ENCODE assay signal across 10 cellular contexts in the genomic region with DNA sequence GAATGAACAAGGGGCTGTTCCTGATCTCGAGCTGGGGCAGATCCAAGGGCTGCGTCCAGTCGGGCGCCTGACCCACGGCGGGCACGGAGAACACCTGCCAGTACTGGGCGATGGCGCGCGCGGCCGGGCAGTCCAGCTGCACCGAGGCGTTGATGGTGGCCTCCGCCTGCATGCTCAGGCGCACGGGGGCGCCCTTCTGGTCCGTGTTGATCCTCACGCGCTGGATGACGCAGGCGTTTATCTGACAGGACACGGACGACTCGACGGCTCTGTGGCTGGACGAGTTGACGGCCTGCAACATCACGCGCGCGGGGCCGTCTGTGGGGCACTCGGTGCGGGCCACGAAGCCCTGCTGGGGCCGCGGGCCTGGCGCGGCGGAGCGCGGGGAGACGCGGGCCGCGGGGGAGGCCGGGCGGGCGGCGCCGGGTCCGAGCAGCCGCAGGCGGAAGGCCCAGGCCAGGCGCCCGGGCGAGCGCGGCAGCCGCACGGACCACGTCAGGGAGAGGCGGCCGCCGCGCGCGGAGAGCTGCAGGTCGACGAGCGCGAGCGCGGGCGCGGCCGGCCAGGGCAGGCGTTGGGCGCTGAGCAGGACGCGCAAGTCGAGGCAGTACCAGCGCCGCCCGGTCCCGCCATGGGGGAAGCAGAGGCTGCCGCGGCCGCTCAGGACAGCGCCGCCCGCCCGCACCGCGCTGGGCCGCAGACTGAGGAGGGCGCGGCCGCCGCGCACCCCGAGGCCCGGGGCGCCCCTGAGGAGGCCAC. TPM values are rescaled to one million over a fixed set of nuclear protein-coding genes. Genes with fewer than 3 reads are reported as not detected.
DNase-seq lines count a peak whose midpoint lies in the region; ATAC-seq, FAIRE-seq and TF ChIP-seq lines count a peak whose summit lies in the region.
"Had no signal": no experiment of that assay in that cellular context is flagged by ENCODE, and none has a peak within 500 bp of the region (broad histone marks: within the 10 kb centered on the region; RNA-seq: fewer than 3 reads in every experiment).

No MANE protein-coding gene starts in this region.

- H2AFZ ChIP-seq in HepG2 (ENCODE audit: low read length) = no peak overlapping the region

- DNase-seq in right lobe of liver = peak in 2 of 3 donors; percentile 74 to 85
- DNase-seq in HepG2 (ENCODE audit: low spot score) = no peak
- DNase-seq in esophagus muscularis mucosa (ENCODE audit: extremely low spot score) = no peak
- no peak for DNase-seq in mesothelial cell of epicardium (ENCODE audit: low spot score in 2 of 2, unreplicated experiment in 2 of 2)
- DNase-seq in G401 (ENCODE audit: low spot score) = no peak
- DNase-seq in ACHN = no peak
- no peak for DNase-seq in RWPE1 (ENCODE audit: low spot score)

- H3K4me3 ChIP-seq in right lobe of liver (peak overlapping the region in 1 of 3 donors; percentile 28), HepG2 (replicated peaks in 1 of 3; ENCODE audit: insufficient read depth in 1 of 3, low read depth in 2 of 3, low read length in 3 of 3) (no peak overlapping the region), esophagus muscularis mucosa (peak overlapping the region; percentile 44 to 61 (median 50))

- TF ChIP-seq POLR2A in right lobe of liver (IDR thresholded peaks at IDR 0.05) (no peak), HepG2 (IDR thresholded peaks at IDR 0.05; ENCODE audit: insufficient read depth in 1 of 2, low read depth in 2 of 2, low read length in 2 of 2) (no peak), esophagus muscularis mucosa (IDR thresholded peaks at IDR 0.05; ENCODE audit: low read depth) (no peak)

- no peak overlapping the region for H3K9ac ChIP-seq in HepG2 (ENCODE audit: insufficient read depth, low read depth, low read length)
- H3K9ac ChIP-seq: KMS-11 had no signal

- TF ChIP-seq EP300 in HepG2 (IDR thresholded peaks at IDR 0.05; ENCODE audit: low read depth in 2 of 2, low read length in 2 of 2) = no peak
- no peak for TF ChIP-seq EP300 in HepG2 (CRISPR knock-in tag; IDR thresholded peaks at IDR 0.05; ENCODE audit: borderline replicate concordance)
- no peak for TF ChIP-seq EP300 in esophagus muscularis mucosa (IDR thresholded peaks at IDR 0.05)

- no peak overlapping the region for H3K27ac ChIP-seq in right lobe of liver
- no peak overlapping the region for H3K27ac ChIP-seq in HepG2 (ENCODE audit: extremely low read length, insufficient read depth, low read length)
- H3K27ac ChIP-seq in esophagus muscularis mucosa (replicated peaks in 1 of 4) = peak overlapping the region in 2 of 4 donors; percentile 30 to 47
- no peak overlapping the region for H3K27ac ChIP-seq in RWPE1
- H3K27ac ChIP-seq: KMS-11 had no signal

- peaks cover 29% of the 10 kb centered on the region for H3K36me3 Mint-ChIP-seq in mesothelial cell of epicardium

- no peak for TF ChIP-seq RAD21 in HepG2 (CRISPR knock-in tag; IDR thresholded peaks at IDR 0.05)

- ATAC-seq in right lobe of liver = peak; percentile 37 to 58 (median 48)
- ATAC-seq in HepG2 = no peak
- no peak for ATAC-seq in GM18519 (IDR thresholded peaks at IDR 0.05; ENCODE audit: low FRiP score, unreplicated experiment)

- peaks cover 7% of the 10 kb centered on the region for H3K4me1 Mint-ChIP-seq in mesothelial cell of epicardium

- H3K9me3 ChIP-seq in right lobe of liver = no peaks in the 10 kb centered on the region
- H3K9me3 ChIP-seq in HepG2 (ENCODE audit: low read length) = peaks cover 7% of the 10 kb centered on the region
- no peaks in the 10 kb centered on the region for H3K9me3 ChIP-seq in esophagus muscularis mucosa

- H3K27me3 ChIP-seq in right lobe of liver (no peaks in the 10 kb centered on the region), HepG2 (ENCODE audit: control insufficient read depth in 1 of 2, insufficient read depth in 2 of 2, low read length in 2 of 2) (no peaks in the 10 kb centered on the region), esophagus muscularis mucosa (no peaks in the 10 kb centered on the region)

- 60% methylated on average over 1 of the region's 107 CpGs for WGBS in right lobe of liver (ENCODE audit: insufficient coverage, low coverage, low lambda C conversion rate, missing lambda C conversion rate)
- WGBS in HepG2 (ENCODE audit: low lambda C conversion rate) = 96% methylated on average over 93 of the region's 107 CpGs
- 0% methylated on average over 6 of the region's 107 CpGs for WGBS in esophagus muscularis mucosa

- H3K4me1 ChIP-seq in right lobe of liver (peaks cover 0 to 20% (median 7%) of the 10 kb centered on the region in 4 donors), HepG2 (ENCODE audit: insufficient read depth, low read length) (peaks cover 26% of the 10 kb centered on the region), esophagus muscularis mucosa (peaks cover 15 to 31% (median 19%) of the 10 kb centered on the region in 4 donors)

- in situ Hi-C loops in HepG2 (cut with HindIII; ENCODE audit: extremely low pct_ligation_motif_present, low pct_unique_long_range_greater_than_20kb) = no loop called here
- in situ Hi-C loops in G401 (cut with HindIII; ENCODE audit: low sequenced_read_pairs) = no loop called here
- in situ Hi-C loops in ACHN (cut with HindIII; ENCODE audit: low pct_ligation_motif_present, low pct_unique_long_range_greater_than_20kb, low sequenced_read_pairs) = no loop called here

- CTCF ChIA-PET in HepG2 (lab: Yijun Ruan, JAX; ENCODE audit: low intra/inter-chr PET ratio, low total read pairs) (no interaction called here), RWPE1 (lab: Yijun Ruan, JAX) (no interaction called here)

- peaks cover 59% of the 10 kb centered on the region for H3K9me3 Mint-ChIP-seq in mesothelial cell of epicardium

- no peak for FAIRE-seq in HepG2 (lab: Jason Lieb, UNC)

- no peaks in the 10 kb centered on the region for H4K20me1 ChIP-seq in HepG2 (ENCODE audit: insufficient read depth, low read length)

- H3K4me2 ChIP-seq in HepG2 (ENCODE audit: low read depth, low read length) = no peak overlapping the region
- H3K4me2 ChIP-seq: KMS-11 had no signal

- TF ChIP-seq CTCF in right lobe of liver (IDR thresholded peaks at IDR 0.05) (peak in 2 of 4 donors; percentile 9 to 10), HepG2 (CRISPR knock-in tag; IDR thresholded peaks at IDR 0.05) (no peak), esophagus muscularis mucosa (IDR thresholded peaks at IDR 0.05) (peak; percentile 26 to 43 (median 28)), mesothelial cell of epicardium (IDR thresholded peaks at IDR 0.05; ENCODE audit: unreplicated experiment) (no peak), RWPE1 (conservative IDR thresholded peaks at IDR 0.05; ENCODE audit: low read depth) (no peak)

- peaks cover 73% of the 10 kb centered on the region for H3K27me3 Mint-ChIP-seq in mesothelial cell of epicardium (ENCODE audit: low read depth)

- no peaks in the 10 kb centered on the region for H3K79me2 ChIP-seq in HepG2 (ENCODE audit: insufficient read depth, low read length)

- H3K27ac Mint-ChIP-seq in mesothelial cell of epicardium = no peak overlapping the region

- H3K36me3 ChIP-seq in right lobe of liver = no peaks in the 10 kb centered on the region
- H3K36me3 ChIP-seq in HepG2 (replicated peaks in 1 of 2; ENCODE audit: control insufficient read depth in 1 of 2, insufficient read depth in 2 of 2, low read length in 2 of 2) = no peaks in the 10 kb centered on the region
- H3K36me3 ChIP-seq in esophagus muscularis mucosa = no peaks in the 10 kb centered on the region

- peak overlapping the region; percentile 12 for H3K4me3 Mint-ChIP-seq in mesothelial cell of epicardium

- no TSS peak for BruUV-seq in HepG2 (replicated peaks; lab: Mats Ljungman, UMichigan)

- intact Hi-C loops in right lobe of liver (cut with DNase I) (no loop called here), HepG2 (cut with micrococcal nuclease; ENCODE audit: unreplicated experiment) (no loop called here), esophagus muscularis mucosa (cut with DNase I) (loop anchor here (10.0 kb wide), 1 partner anchor 118 kb away; no protein-coding TSS in a partner anchor)

- POLR2A ChIA-PET in HepG2 (lab: Yijun Ruan, JAX) (no interaction called here), RWPE1 (lab: Yijun Ruan, JAX; ENCODE audit: low non-redundant PET) (no interaction called here)

RNA-seq across cellular contexts. Expression of gene PKDREJ, which starts 0.5 kb away (rescaled TPM):
- total RNA-seq in right lobe of liver (under 1 TPM in 2 of 6 experiments, not detected in 4; 0.05 to 0.07 TPM), HepG2 (2016; rRNA removed; fragmentation: Illumina TruSeq; extraction: Trizol) (not detected in 2 replicates), esophagus muscularis mucosa (under 1 TPM in 3 of 4 donors, not detected in 1; under 0.01 to 0.23 (median under 0.01) TPM), mesothelial cell of epicardium (0.02 to 0.04 TPM in 2 of 3 replicates, not detected in the other)
- not detected in 2 replicates for total RNA-seq in HepG2 (2016; cell fraction: cytosol; rRNA removed; fragmentation: Illumina TruSeq; extraction: Trizol; ENCODE audit: low read depth)
- total RNA-seq in HepG2 (2016; cell fraction: insoluble cytoplasmic fraction; rRNA removed; fragmentation: Illumina TruSeq; extraction: Trizol) = not detected in 2 replicates
- total RNA-seq in HepG2 (2016; cell fraction: membrane; rRNA removed; fragmentation: Illumina TruSeq; extraction: Trizol) = not detected in 2 replicates
- not detected in 2 replicates for total RNA-seq in HepG2 (2016; cell fraction: nucleus; rRNA removed; fragmentation: Illumina TruSeq; extraction: Trizol)
- polyA plus RNA-seq in HepG2 (2011; rRNA removed) = 0.01 TPM in 1 of 2 replicates, not detected in the other
- polyA plus RNA-seq in HepG2 (2011; cell fraction: cytosol; rRNA removed) = 0.01 TPM in 1 of 2 replicates, not detected in the other
- polyA plus RNA-seq in HepG2 (2011; cell fraction: nucleus; rRNA removed) = 0.02 TPM in 1 of 2 replicates, not detected in the other
- polyA plus RNA-seq in HepG2 (2012) = 0.27 and 0.29 TPM in 2 replicates
- polyA plus RNA-seq in HepG2 (2016; cell fraction: cytosol; fragmentation: Illumina TruSeq; extraction: Trizol; ENCODE audit: low read depth) = not detected in 2 replicates
- polyA plus RNA-seq in HepG2 (2016; cell fraction: insoluble cytoplasmic fraction; fragmentation: Illumina TruSeq; extraction: Trizol; ENCODE audit: low read depth) = not detected in 2 replicates
- not detected in 2 replicates for polyA plus RNA-seq in HepG2 (2016; cell fraction: membrane; fragmentation: Illumina TruSeq; extraction: Trizol; ENCODE audit: low read depth)
- polyA plus RNA-seq in HepG2 (2016; cell fraction: nucleus; fragmentation: Illumina TruSeq; extraction: Trizol; ENCODE audit: insufficient read depth, low read depth) = not detected in 2 replicates
- not detected in 2 replicates for polyA minus RNA-seq in HepG2 (2011; rRNA and poly(A)+ RNA removed; ENCODE audit: low replicate concordance)
- not detected in 2 replicates for polyA minus RNA-seq in HepG2 (2011; cell fraction: cytosol; rRNA and poly(A)+ RNA removed)
- not detected in 2 replicates for polyA minus RNA-seq in HepG2 (2011; cell fraction: nucleus; rRNA and poly(A)+ RNA removed)
- not detected in 2 replicates for total RNA-seq in G401 (2014; rRNA removed; shearing (Covaris generic))
- total RNA-seq: Daoy had no signal

RNA-seq across cellular contexts. Expression of gene TTC38, which starts 5.2 kb away (rescaled TPM):
- total RNA-seq in right lobe of liver = 100 to 1,000 TPM in 5 of 6 experiments, 10 to 100 TPM in 1; 91.1 to 278 (median 195) TPM
- 105 and 106 TPM in 2 replicates for total RNA-seq in HepG2 (2016; rRNA removed; fragmentation: Illumina TruSeq; extraction: Trizol)
- total RNA-seq in HepG2 (2016; cell fraction: cytosol; rRNA removed; fragmentation: Illumina TruSeq; extraction: Trizol; ENCODE audit: low read depth) = 14.0 and 16.3 TPM in 2 replicates
- 103 and 105 TPM in 2 replicates for total RNA-seq in HepG2 (2016; cell fraction: insoluble cytoplasmic fraction; rRNA removed; fragmentation: Illumina TruSeq; extraction: Trizol)
- 37.6 and 39.1 TPM in 2 replicates for total RNA-seq in HepG2 (2016; cell fraction: membrane; rRNA removed; fragmentation: Illumina TruSeq; extraction: Trizol)
- 81.8 and 89.6 TPM in 2 replicates for total RNA-seq in HepG2 (2016; cell fraction: nucleus; rRNA removed; fragmentation: Illumina TruSeq; extraction: Trizol)
- polyA plus RNA-seq in HepG2 (2011; rRNA removed) = 101 and 112 TPM in 2 replicates
- 120 and 124 TPM in 2 replicates for polyA plus RNA-seq in HepG2 (2011; cell fraction: cytosol; rRNA removed)
- polyA plus RNA-seq in HepG2 (2011; cell fraction: nucleus; rRNA removed) = 228 and 272 TPM in 2 replicates
- 67.9 and 76.1 TPM in 2 replicates for polyA plus RNA-seq in HepG2 (2012)
- 14.5 and 15.5 TPM in 2 replicates for polyA plus RNA-seq in HepG2 (2016; cell fraction: cytosol; fragmentation: Illumina TruSeq; extraction: Trizol; ENCODE audit: low read depth)
- 88.5 and 106 TPM in 2 replicates for polyA plus RNA-seq in HepG2 (2016; cell fraction: insoluble cytoplasmic fraction; fragmentation: Illumina TruSeq; extraction: Trizol; ENCODE audit: low read depth)
- 24.0 and 28.8 TPM in 2 replicates for polyA plus RNA-seq in HepG2 (2016; cell fraction: membrane; fragmentation: Illumina TruSeq; extraction: Trizol; ENCODE audit: low read depth)
- polyA plus RNA-seq in HepG2 (2016; cell fraction: nucleus; fragmentation: Illumina TruSeq; extraction: Trizol; ENCODE audit: insufficient read depth, low read depth) = 141 and 185 TPM in 2 replicates
- polyA minus RNA-seq in HepG2 (2011; rRNA and poly(A)+ RNA removed; ENCODE audit: low replicate concordance) = 60.8 and 197 TPM in 2 replicates
- 88.7 and 103 TPM in 2 replicates for polyA minus RNA-seq in HepG2 (2011; cell fraction: cytosol; rRNA and poly(A)+ RNA removed)
- 101 and 103 TPM in 2 replicates for polyA minus RNA-seq in HepG2 (2011; cell fraction: nucleus; rRNA and poly(A)+ RNA removed)
- 10 to 100 TPM; 28.4 to 58.6 (median 32.3) TPM for total RNA-seq in esophagus muscularis mucosa
- 30.0 to 30.9 TPM (median 30.3 TPM) in 3 replicates for total RNA-seq in mesothelial cell of epicardium
- total RNA-seq in G401 (2014; rRNA removed; shearing (Covaris generic)) = 28.2 and 37.7 TPM in 2 replicates

RNA-seq across cellular contexts. Expression of gene CDPF1, which starts 12.5 kb away (rescaled TPM):
- total RNA-seq in right lobe of liver = 1 to 10 TPM; 1.8 to 7.1 (median 3.3) TPM
- total RNA-seq in HepG2 (2016; rRNA removed; fragmentation: Illumina TruSeq; extraction: Trizol) = 5.2 and 6.0 TPM in 2 replicates
- total RNA-seq in HepG2 (2016; cell fraction: cytosol; rRNA removed; fragmentation: Illumina TruSeq; extraction: Trizol; ENCODE audit: low read depth) = 3.1 and 4.1 TPM in 2 replicates
- total RNA-seq in HepG2 (2016; cell fraction: insoluble cytoplasmic fraction; rRNA removed; fragmentation: Illumina TruSeq; extraction: Trizol) = 4.7 and 6.0 TPM in 2 replicates
- total RNA-seq in HepG2 (2016; cell fraction: membrane; rRNA removed; fragmentation: Illumina TruSeq; extraction: Trizol) = 5.4 and 6.4 TPM in 2 replicates
- 2.8 and 3.8 TPM in 2 replicates for total RNA-seq in HepG2 (2016; cell fraction: nucleus; rRNA removed; fragmentation: Illumina TruSeq; extraction: Trizol)
- polyA plus RNA-seq in HepG2 (2011; rRNA removed) = 7.4 and 8.1 TPM in 2 replicates
- polyA plus RNA-seq in HepG2 (2011; cell fraction: cytosol; rRNA removed) = 7.0 and 8.0 TPM in 2 replicates
- polyA plus RNA-seq in HepG2 (2011; cell fraction: nucleus; rRNA removed) = 15.6 and 19.1 TPM in 2 replicates
- 3.3 and 4.7 TPM in 2 replicates for polyA plus RNA-seq in HepG2 (2012)
- 2.9 and 3.7 TPM in 2 replicates for polyA plus RNA-seq in HepG2 (2016; cell fraction: cytosol; fragmentation: Illumina TruSeq; extraction: Trizol; ENCODE audit: low read depth)
- polyA plus RNA-seq in HepG2 (2016; cell fraction: insoluble cytoplasmic fraction; fragmentation: Illumina TruSeq; extraction: Trizol; ENCODE audit: low read depth) = 4.6 and 5.8 TPM in 2 replicates
- polyA plus RNA-seq in HepG2 (2016; cell fraction: membrane; fragmentation: Illumina TruSeq; extraction: Trizol; ENCODE audit: low read depth) = 5.2 and 5.7 TPM in 2 replicates
- 4.2 and 5.9 TPM in 2 replicates for polyA plus RNA-seq in HepG2 (2016; cell fraction: nucleus; fragmentation: Illumina TruSeq; extraction: Trizol; ENCODE audit: insufficient read depth, low read depth)
- polyA minus RNA-seq in HepG2 (2011; rRNA and poly(A)+ RNA removed; ENCODE audit: low replicate concordance) = 3.5 and 3.6 TPM in 2 replicates
- polyA minus RNA-seq in HepG2 (2011; cell fraction: cytosol; rRNA and poly(A)+ RNA removed) = 1.3 and 2.3 TPM in 2 replicates
- 1.9 and 2.2 TPM in 2 replicates for polyA minus RNA-seq in HepG2 (2011; cell fraction: nucleus; rRNA and poly(A)+ RNA removed)
- total RNA-seq in esophagus muscularis mucosa = 10 to 100 TPM in 3 of 4 donors, 1 to 10 TPM in 1; 8.3 to 19.4 (median 14.8) TPM
- total RNA-seq in mesothelial cell of epicardium = 11.5 to 12.8 TPM (median 12.6 TPM) in 3 replicates
- total RNA-seq in G401 (2014; rRNA removed; shearing (Covaris generic)) = 38.4 and 49.2 TPM in 2 replicates

RNA-seq across cellular contexts. Expression of gene GTSE1, which starts 34.0 kb away (rescaled TPM):
- total RNA-seq in right lobe of liver = under 1 TPM; 0.15 to 0.84 (median 0.52) TPM
- 13.5 and 15.3 TPM in 2 replicates for total RNA-seq in HepG2 (2016; rRNA removed; fragmentation: Illumina TruSeq; extraction: Trizol)
- total RNA-seq in HepG2 (2016; cell fraction: cytosol; rRNA removed; fragmentation: Illumina TruSeq; extraction: Trizol; ENCODE audit: low read depth) = 9.5 and 10.9 TPM in 2 replicates
- 12.5 and 14.4 TPM in 2 replicates for total RNA-seq in HepG2 (2016; cell fraction: insoluble cytoplasmic fraction; rRNA removed; fragmentation: Illumina TruSeq; extraction: Trizol)
- total RNA-seq in HepG2 (2016; cell fraction: membrane; rRNA removed; fragmentation: Illumina TruSeq; extraction: Trizol) = 16.2 and 16.3 TPM in 2 replicates
- 13.0 and 13.4 TPM in 2 replicates for total RNA-seq in HepG2 (2016; cell fraction: nucleus; rRNA removed; fragmentation: Illumina TruSeq; extraction: Trizol)
- polyA plus RNA-seq in HepG2 (2011; rRNA removed) = 7.0 and 10.7 TPM in 2 replicates
- polyA plus RNA-seq in HepG2 (2011; cell fraction: cytosol; rRNA removed) = 4.1 and 6.8 TPM in 2 replicates
- 14.2 and 21.4 TPM in 2 replicates for polyA plus RNA-seq in HepG2 (2011; cell fraction: nucleus; rRNA removed)
- polyA plus RNA-seq in HepG2 (2012) = 4.6 and 8.5 TPM in 2 replicates
- 6.3 and 6.9 TPM in 2 replicates for polyA plus RNA-seq in HepG2 (2016; cell fraction: cytosol; fragmentation: Illumina TruSeq; extraction: Trizol; ENCODE audit: low read depth)
- polyA plus RNA-seq in HepG2 (2016; cell fraction: insoluble cytoplasmic fraction; fragmentation: Illumina TruSeq; extraction: Trizol; ENCODE audit: low read depth) = 17.8 and 23.8 TPM in 2 replicates
- polyA plus RNA-seq in HepG2 (2016; cell fraction: membrane; fragmentation: Illumina TruSeq; extraction: Trizol; ENCODE audit: low read depth) = 16.6 and 17.2 TPM in 2 replicates
- polyA plus RNA-seq in HepG2 (2016; cell fraction: nucleus; fragmentation: Illumina TruSeq; extraction: Trizol; ENCODE audit: insufficient read depth, low read depth) = 56.0 and 61.7 TPM in 2 replicates
- polyA minus RNA-seq in HepG2 (2011; rRNA and poly(A)+ RNA removed; ENCODE audit: low replicate concordance) = 12.6 and 23.6 TPM in 2 replicates
- polyA minus RNA-seq in HepG2 (2011; cell fraction: cytosol; rRNA and poly(A)+ RNA removed) = 6.7 and 8.3 TPM in 2 replicates
- polyA minus RNA-seq in HepG2 (2011; cell fraction: nucleus; rRNA and poly(A)+ RNA removed) = 9.7 and 11.5 TPM in 2 replicates
- total RNA-seq in esophagus muscularis mucosa = 1 to 10 TPM in 1 of 4 donors, not detected in 3; 1.0 TPM
- total RNA-seq in mesothelial cell of epicardium = 15.3 to 18.7 TPM (median 16.7 TPM) in 3 replicates
- total RNA-seq in G401 (2014; rRNA removed; shearing (Covaris generic)) = 23.4 and 46.3 TPM in 2 replicates

Comparison
In these comparisons a context has a peak if more than half of its experiments do, and no peak if none do; other contexts are left out.
1. ATAC-seq: peak in right lobe of liver (4 of 4); none in HepG2 (single experiment) and GM18519 (single experiment).
2. DNase-seq: peak in right lobe of liver (2 of 3); none in HepG2 (single experiment), esophagus muscularis mucosa (single experiment), mesothelial cell of epicardium (0 of 2), G401 (single experiment), ACHN (single experiment) and RWPE1 (single experiment).
3. H3K4me3 ChIP-seq: peak in esophagus muscularis mucosa (4 of 4); none in HepG2 (0 of 3).
4. CTCF ChIP-seq: peak in esophagus muscularis mucosa (3 of 3); none in HepG2 (single experiment), mesothelial cell of epicardium (single experiment) and RWPE1 (single experiment).